Comparison of ENCODE assay signal across 30 cellular contexts in the genomic region with DNA sequence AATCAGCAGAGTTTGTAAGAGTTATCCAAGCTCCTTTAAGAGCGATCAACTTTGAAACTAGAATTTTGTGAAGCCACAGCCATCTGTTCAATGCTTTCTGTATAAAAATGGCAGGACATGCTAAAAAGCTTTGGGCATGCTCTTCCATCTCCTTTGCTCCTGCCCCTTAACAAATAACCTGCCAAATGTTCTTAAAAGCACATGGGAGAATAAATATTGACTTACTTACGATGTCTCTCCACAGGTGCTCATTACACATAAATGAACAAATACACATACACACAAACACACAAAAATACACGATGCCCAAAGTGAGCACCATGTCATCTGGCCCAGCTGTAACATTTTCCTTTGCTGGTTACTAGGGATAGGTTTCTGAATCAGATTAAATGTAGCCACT.
DNase-seq lines count a peak whose midpoint lies in the region; ATAC-seq, FAIRE-seq and TF ChIP-seq lines count a peak whose summit lies in the region.
"Had no signal": no experiment of that assay in that cellular context is flagged by ENCODE, and none has a peak within 500 bp of the region (broad histone marks: within the 10 kb centered on the region; RNA-seq: fewer than 3 reads in every experiment).

No MANE protein-coding gene starts in this region.

- intact Hi-C loops in right lobe of liver (cut with DNase I), result no loop called here

- DNase-seq in NCI-H1092 treated with DMSO at 0.1 percent for 48 hours (lab: John Stamatoyannopoulos, UW), result peak; percentile 49
- no peak for DNase-seq in NCI-H1092 (lab: John Stamatoyannopoulos, UW)
- DNase-seq in NCI-H1417 (lab: John Stamatoyannopoulos, UW), result peak in 2 of 3 experiments; percentile 70 to 92
- DNase-seq in NCI-H774 (lab: John Stamatoyannopoulos, UW), result peak; percentile 87
- DNase-seq in right lobe of liver, result no peak
- DNase-seq in NCI-H1105 treated with DMSO at 0.1 percent for 48 hours (lab: John Stamatoyannopoulos, UW), result no peak
- no peak for DNase-seq in epidermal melanocyte (ENCODE audit: insufficient read length, low spot score)
- no peak for DNase-seq in D721Med (ENCODE audit: insufficient read length, low spot score)
- DNase-seq: activated CD4-positive, alpha-beta memory T cell treated with anti-CD3 and anti-CD28 coated beads for 36 hours; activated CD8-positive, alpha-beta memory T cell treated with anti-CD3 and anti-CD28 coated beads, Interleukin-2, amount 50 U/mL, for 48 hours; amygdala; Calu3; EL; glutamatergic neuron; HFFc6; kidney; lower lobe of right lung; natural killer cell; NCI-H1105; NCI-H226; ovary; stimulated activated CD4-positive, alpha-beta T cell treated with anti-CD3 and anti-CD28 coated beads, Interleukin-2, amount 100 ng/mL, for 48 hours had no signal

- ATAC-seq in right lobe of liver, result peak; percentile 64 to 88 (median 74)
- ATAC-seq: GM23338, lower lobe of right lung, natural killer cell had no signal

- no peak for TF ChIP-seq POLR2A in right lobe of liver (IDR thresholded peaks at IDR 0.05)

- H3K27ac ChIP-seq in right lobe of liver, result no peak overlapping the region
- H3K27ac ChIP-seq: 22Rv1, breast epithelium, C4-2B, lower lobe of right lung, ovary, right atrium auricular region, tibial nerve had no signal

- no peaks in the 10 kb centered on the region for H3K9me3 ChIP-seq in right lobe of liver
- H3K9me3 ChIP-seq: breast epithelium, lower lobe of right lung, ovary, right atrium auricular region, tibial nerve had no signal

- H3K36me3 ChIP-seq in right lobe of liver, result no peaks in the 10 kb centered on the region
- H3K36me3 ChIP-seq: breast epithelium, lower lobe of right lung, ovary, right atrium auricular region, tibial nerve had no signal

- H3K4me3 ChIP-seq in right lobe of liver, result no peak overlapping the region
- H3K4me3 ChIP-seq: breast epithelium, GM23338, lower lobe of right lung, ovary, right atrium auricular region, tibial nerve had no signal

- no peaks in the 10 kb centered on the region for H3K27me3 ChIP-seq in right lobe of liver
- H3K27me3 ChIP-seq: breast epithelium, ovary, right atrium auricular region, tibial nerve had no signal

- no peak for FAIRE-seq in D721Med (lab: Jason Lieb, UNC)
- FAIRE-seq: GM12891, kidney, RCC 7860 had no signal

- WGBS in right lobe of liver (ENCODE audit: insufficient coverage, low coverage, low lambda C conversion rate, missing lambda C conversion rate), result 46% methylated on average over 3 of the region's 3 CpGs

- H3K4me1 ChIP-seq in right lobe of liver, result peaks cover 0 to 30% (median 0%) of the 10 kb centered on the region in 4 donors
- H3K4me1 ChIP-seq: breast epithelium, lower lobe of right lung had no signal

- no peak for TF ChIP-seq CTCF in right lobe of liver (IDR thresholded peaks at IDR 0.05)
- no peak for TF ChIP-seq CTCF in D721Med (IDR thresholded peaks at IDR 0.05; ENCODE audit: insufficient read depth, missing control alignments)

Comparison
In these comparisons a context has a peak if more than half of its experiments do, and no peak if none do; other contexts are left out.
1. DNase-seq: peak in NCI-H1092 treated with DMSO at 0.1 percent for 48 hours (single experiment), NCI-H1417 (2 of 3) and NCI-H774 (single experiment); none in NCI-H1092 (single experiment), right lobe of liver (0 of 3), NCI-H1105 treated with DMSO at 0.1 percent for 48 hours (single experiment), epidermal melanocyte (single experiment) and D721Med (single experiment).